28 cellular contexts compared by ENCODE assay signal in the genomic region with DNA sequence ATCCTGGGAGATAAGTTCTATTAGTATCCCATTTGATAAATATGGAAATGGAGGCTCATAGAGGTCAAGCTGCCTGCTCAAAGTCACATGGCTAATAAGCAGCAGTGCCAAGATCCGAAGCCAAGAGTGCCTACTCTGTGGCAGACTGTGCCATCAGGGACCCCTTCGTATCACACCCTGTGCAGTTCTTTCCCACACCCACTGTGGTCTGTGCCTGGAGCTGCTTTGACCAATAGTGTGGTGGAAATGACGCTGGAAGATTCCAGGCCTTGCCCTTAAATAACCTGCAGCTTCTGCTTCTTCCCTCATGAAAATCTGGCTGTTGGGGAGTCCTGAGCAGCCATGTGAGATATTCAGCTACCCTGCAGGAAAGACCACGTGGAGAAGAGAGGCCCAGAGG. TPM values are rescaled to one million over a fixed set of nuclear protein-coding genes. Genes with fewer than 3 reads are reported as not detected.
A peak's percentile ranks its signal among the peaks of the same experiment; 100 is the strongest.
DNase-seq lines count a peak whose midpoint lies in the region; ATAC-seq and TF ChIP-seq lines count a peak whose summit lies in the region.
"Had no signal": no experiment of that assay in that cellular context is flagged by ENCODE, and none has a peak within 500 bp of the region (broad histone marks: within the 10 kb centered on the region; RNA-seq: fewer than 3 reads in every experiment).

No MANE protein-coding gene starts in this region.

- CTCF ChIA-PET in mammary epithelial cell (lab: Charles Lee; ENCODE audit: low non-redundant PET) = no interaction called here
- CTCF ChIA-PET in CD8-positive, alpha-beta memory T cell (lab: Charles Lee) = no interaction called here

- H3K79me2 ChIP-seq in OCI-LY1 (ENCODE audit: insufficient read depth, low read length) (0 out of 2 replicates have a peak, but pooled peaks cover 3% of the 10 kb centered on the region), mammary epithelial cell (ENCODE audit: insufficient read depth, low read length) (peaks cover 62% of the 10 kb centered on the region)

- BruUV-seq in mammary epithelial cell (replicated peaks; lab: Mats Ljungman, UMichigan) = no TSS peak

- H3K4me1 ChIP-seq in OCI-LY1 (ENCODE audit: insufficient read depth, low read length, severe bottlenecking) (peaks cover 21% of the 10 kb centered on the region), mammary epithelial cell (ENCODE audit: insufficient read depth, low read length) (peaks cover 41% of the 10 kb centered on the region)
- no peaks in the 10 kb centered on the region for H3K4me1 ChIP-seq in CD8-positive, alpha-beta memory T cell (ENCODE audit: insufficient read depth, low read length)
- H3K4me1 ChIP-seq: tibial artery had no signal

- in situ Hi-C loops in mammary epithelial cell (cut with MboI; ENCODE audit: low sequenced_read_pairs in 2 of 2) (no loop called here), brain microvascular endothelial cell (cut with HindIII; ENCODE audit: low pct_ligation_motif_present, low sequenced_read_pairs) (no loop called here)

- WGBS in mammary epithelial cell (ENCODE audit: low coverage, missing lambda C conversion rate) = 92% methylated on average over 4 of the region's 4 CpGs

- H3K9ac ChIP-seq in OCI-LY1 (ENCODE audit: low read length) (no peak overlapping the region), mammary epithelial cell (ENCODE audit: insufficient read depth, low read length) (no peak overlapping the region)

- H3K27me3 ChIP-seq in OCI-LY1 (ENCODE audit: insufficient read depth, low read length) (no peaks in the 10 kb centered on the region), mammary epithelial cell (ENCODE audit: insufficient read depth, low read length) (no peaks in the 10 kb centered on the region), brain microvascular endothelial cell (replicated peaks) (no peaks in the 10 kb centered on the region)
- no peaks in the 10 kb centered on the region for H3K27me3 ChIP-seq in CD8-positive, alpha-beta memory T cell (ENCODE audit: insufficient read depth, low read length, poor library complexity, severe bottlenecking)
- H3K27me3 ChIP-seq: colonic mucosa, MG63, SJSA1, tibial artery had no signal

- no peak overlapping the region for H3K4me3 Mint-ChIP-seq in immature natural killer cell
- no peak overlapping the region for H3K4me3 Mint-ChIP-seq in CD8-positive, alpha-beta memory T cell
- H3K4me3 Mint-ChIP-seq: activated CD8-positive, alpha-beta T cell treated with anti-CD3 and anti-CD28 coated beads for 36 hours; CD14-positive monocyte; stimulated activated naive CD8-positive, alpha-beta T cell treated with anti-CD3 and anti-CD28 coated beads, Interleukin-15, Interleukin-2, amounts not matched to agents 100 ng/mL and 50 ng/mL, for 24 hours had no signal

- TF ChIP-seq CTCF in OCI-LY1 (IDR thresholded peaks at IDR 0.05; ENCODE audit: low read length) (no peak), mammary epithelial cell (conservative IDR thresholded peaks at IDR 0.05 in 1 of 2, IDR thresholded peaks at IDR 0.05 in 1 of 2; ENCODE audit: extremely low read depth in 1 of 2, insufficient read depth in 1 of 2, low read depth in 1 of 2, low read length in 2 of 2) (no peak), brain microvascular endothelial cell (IDR thresholded peaks at IDR 0.05; ENCODE audit: low read depth, low read length, missing control alignments) (no peak)

- POLR2A ChIA-PET in CD8-positive, alpha-beta memory T cell (lab: Charles Lee) = no interaction called here

- H3K9me3 ChIP-seq in OCI-LY1 (ENCODE audit: low read length) (no peaks in the 10 kb centered on the region), mammary epithelial cell (replicated peaks; ENCODE audit: insufficient read depth, low read length) (no peaks in the 10 kb centered on the region)
- H3K9me3 ChIP-seq in CD8-positive, alpha-beta memory T cell (ENCODE audit: low read length) = no peaks in the 10 kb centered on the region
- H3K9me3 ChIP-seq: colonic mucosa, MG63, SJSA1, tibial artery had no signal

- H3K9me3 Mint-ChIP-seq in immature natural killer cell = no peaks in the 10 kb centered on the region
- no peaks in the 10 kb centered on the region for H3K9me3 Mint-ChIP-seq in CD8-positive, alpha-beta memory T cell
- H3K9me3 Mint-ChIP-seq: activated CD8-positive, alpha-beta T cell treated with anti-CD3 and anti-CD28 coated beads for 36 hours; stimulated activated naive CD8-positive, alpha-beta T cell treated with anti-CD3 and anti-CD28 coated beads, Interleukin-15, Interleukin-2, amounts not matched to agents 100 ng/mL and 50 ng/mL, for 24 hours had no signal

- peaks cover 0 to 2% (median 0%) of the 10 kb centered on the region in 3 donors for H3K27me3 Mint-ChIP-seq in immature natural killer cell (ENCODE audit: low read depth in 3 of 3)
- peaks cover 0 to 1% of the 10 kb centered on the region in 2 donors for H3K27me3 Mint-ChIP-seq in CD8-positive, alpha-beta memory T cell
- H3K27me3 Mint-ChIP-seq: activated CD8-positive, alpha-beta T cell treated with anti-CD3 and anti-CD28 coated beads for 36 hours; stimulated activated naive CD8-positive, alpha-beta T cell treated with anti-CD3 and anti-CD28 coated beads, Interleukin-15, Interleukin-2, amounts not matched to agents 100 ng/mL and 50 ng/mL, for 24 hours had no signal

- no peak for DNase-seq in mammary epithelial cell
- DNase-seq in left ventricle myocardium superior = no peak
- DNase-seq in renal cortical epithelial cell (ENCODE audit: low read depth) = peak; percentile 43
- no peak for DNase-seq in immature natural killer cell
- no peak for DNase-seq in DMS 273 (lab: John Stamatoyannopoulos, UW; ENCODE audit: unreplicated experiment)
- DNase-seq in CD8-positive, alpha-beta memory T cell = no peak
- no peak for DNase-seq in brain microvascular endothelial cell
- DNase-seq: activated CD4-positive, alpha-beta T cell treated with anti-CD3 and anti-CD28 coated beads for 1 hour; activated CD8-positive, alpha-beta T cell treated with anti-CD3 and anti-CD28 coated beads for 36 hours; activated gamma-delta T cell; activated T-cell treated with anti-CD3 and anti-CD28 coated beads for 4 hours; colonic mucosa; effector memory CD4-positive, alpha-beta T cell; EL; kidney; MG63; NCI-H1436 treated with DMSO at 0.1 percent for 48 hours; NCI-H2107; NCI-H446 treated with DMSO at 0.1 percent for 48 hours; retina; stimulated activated CD4-positive, alpha-beta T cell treated with anti-CD3 and anti-CD28 coated beads, Interleukin-4, amount 100 ng/mL, for 4 hours; T-helper 1 cell; tibial artery had no signal

- H3K4me3 ChIP-seq in OCI-LY1 (ENCODE audit: low read depth, low read length, poor library complexity, severe bottlenecking) (no peak overlapping the region), mammary epithelial cell (replicated peaks in 1 of 3; ENCODE audit: insufficient read depth in 1 of 3, low read depth in 2 of 3, low read length in 3 of 3) (no peak overlapping the region), brain microvascular endothelial cell (ENCODE audit: low read depth, low read length) (no peak overlapping the region)
- no peak overlapping the region for H3K4me3 ChIP-seq in CD8-positive, alpha-beta memory T cell (ENCODE audit: low read length)
- H3K4me3 ChIP-seq: colonic mucosa, MG63, SJSA1, tibial artery had no signal

- no peaks in the 10 kb centered on the region; the same call in 1 of the 2 replicates for H3F3A ChIP-seq in OCI-LY1 (ENCODE audit: insufficient read depth, low read length)

- peaks cover 1 to 10% of the 10 kb centered on the region in 2 donors for H3K4me1 Mint-ChIP-seq in immature natural killer cell
- H3K4me1 Mint-ChIP-seq in CD8-positive, alpha-beta memory T cell = peaks cover 9 to 18% (median 16%) of the 10 kb centered on the region in 3 donors
- H3K4me1 Mint-ChIP-seq: CD14-positive monocyte had no signal

- H2AFZ ChIP-seq in OCI-LY1 (ENCODE audit: low read length) (no peak overlapping the region), mammary epithelial cell (ENCODE audit: low read depth, low read length) (no peak overlapping the region)

- intact Hi-C loops in mammary epithelial cell (cut with micrococcal nuclease) = loop anchor here (10.0 kb wide), 1 partner anchor 170 kb away; a partner anchor contains a TSS
- intact Hi-C loops in left ventricle myocardium superior (cut with micrococcal nuclease) = no loop called here

- peak; percentile 35 for ATAC-seq in left ventricle myocardium superior
- ATAC-seq: activated CD8-positive, alpha-beta T cell treated with anti-CD3 and anti-CD28 coated beads for 36 hours; Panc1 had no signal

- no peaks in the 10 kb centered on the region; the same call in 1 of the 2 replicates for H3K36me3 ChIP-seq in OCI-LY1 (ENCODE audit: insufficient read depth, low read length)
- H3K36me3 ChIP-seq in mammary epithelial cell (ENCODE audit: insufficient read depth, low read length) = no peaks in the 10 kb centered on the region
- no peaks in the 10 kb centered on the region for H3K36me3 ChIP-seq in CD8-positive, alpha-beta memory T cell (ENCODE audit: insufficient read depth, low read length)
- H3K36me3 ChIP-seq in brain microvascular endothelial cell (replicated peaks) = no peaks in the 10 kb centered on the region
- H3K36me3 ChIP-seq: colonic mucosa, tibial artery had no signal

- H3K4me2 ChIP-seq in OCI-LY1 (ENCODE audit: low read length) (no peak overlapping the region), mammary epithelial cell (ENCODE audit: insufficient read depth, low read depth, low read length) (no peak overlapping the region)

- dilution Hi-C loops in mammary epithelial cell (cut with HindIII; ENCODE audit: low sequenced_read_pairs) = no loop called here

- no peaks in the 10 kb centered on the region for H4K20me1 ChIP-seq in OCI-LY1 (ENCODE audit: insufficient read depth, low read length)
- H4K20me1 ChIP-seq in mammary epithelial cell (ENCODE audit: insufficient read depth, low read length) = no peaks in the 10 kb centered on the region

- H3K27ac ChIP-seq in OCI-LY1 (ENCODE audit: low read depth, low read length, poor library complexity, severe bottlenecking) = peak overlapping the region; percentile 0
- H3K27ac ChIP-seq in mammary epithelial cell (ENCODE audit: insufficient read depth, low read depth, low read length) = peak overlapping the region; percentile 11
- no peak overlapping the region for H3K27ac ChIP-seq in CD8-positive, alpha-beta memory T cell (ENCODE audit: low read depth, low read length)
- H3K27ac ChIP-seq in brain microvascular endothelial cell = no peak overlapping the region
- H3K27ac ChIP-seq: colonic mucosa, SJSA1, tibial artery had no signal

- no peak overlapping the region for H3K27ac Mint-ChIP-seq in immature natural killer cell
- H3K27ac Mint-ChIP-seq in CD8-positive, alpha-beta memory T cell = no peak overlapping the region
- H3K27ac Mint-ChIP-seq: activated CD8-positive, alpha-beta T cell treated with anti-CD3 and anti-CD28 coated beads for 36 hours; stimulated activated naive CD8-positive, alpha-beta T cell treated with anti-CD3 and anti-CD28 coated beads, Interleukin-15, Interleukin-2, amounts not matched to agents 100 ng/mL and 50 ng/mL, for 24 hours had no signal

- H3K36me3 Mint-ChIP-seq in immature natural killer cell = no peaks in the 10 kb centered on the region
- peaks cover 0 to 6% (median 2%) of the 10 kb centered on the region in 3 donors for H3K36me3 Mint-ChIP-seq in CD8-positive, alpha-beta memory T cell

- no peaks in the 10 kb centered on the region for H3K9me2 ChIP-seq in OCI-LY1 (ENCODE audit: low read depth, low read length)

RNA-seq across cellular contexts. Expression of a gene that starts 10.1 kb away (rescaled TPM):
- 10 to 100 TPM; 13.7 to 17.4 TPM for total RNA-seq in mammary epithelial cell
- 20.3 TPM for polyA plus RNA-seq in mammary epithelial cell
- 22.0 TPM for polyA minus RNA-seq in mammary epithelial cell
- total RNA-seq in left ventricle myocardium superior = 26.9 TPM
- 8.7 and 14.5 TPM in 2 replicates for total RNA-seq in renal cortical epithelial cell
- polyA plus RNA-seq in immature natural killer cell = 10 to 100 TPM in 1 of 3 donors, 1 to 10 TPM in 1, not detected in 1; 3.3 to 18.4 TPM
- 10 to 100 TPM; 14.2 to 17.5 TPM for total RNA-seq in CD8-positive, alpha-beta memory T cell
- polyA plus RNA-seq in CD8-positive, alpha-beta memory T cell = 18.1 TPM

RNA-seq across cellular contexts. Expression of a gene that starts 27.5 kb away (rescaled TPM):
- not detected for total RNA-seq in mammary epithelial cell
- polyA plus RNA-seq in mammary epithelial cell = 0.02 TPM
- polyA minus RNA-seq in mammary epithelial cell = not detected
- 4.8 TPM for total RNA-seq in left ventricle myocardium superior
- total RNA-seq in renal cortical epithelial cell = under 0.01 TPM in 1 of 2 replicates, not detected in the other
- not detected for polyA plus RNA-seq in immature natural killer cell
- not detected for total RNA-seq in CD8-positive, alpha-beta memory T cell
- polyA plus RNA-seq in CD8-positive, alpha-beta memory T cell = not detected
- total RNA-seq: activated CD8-positive, alpha-beta T cell treated with anti-CD3 and anti-CD28 coated beads for 36 hours; SJSA1 had no signal
- polyA plus RNA-seq: CD14-positive monocyte had no signal

Comparison
In these comparisons a context has a peak if more than half of its experiments do, and no peak if none do; other contexts are left out.
1. H3K27ac ChIP-seq: peak in OCI-LY1 (single experiment) and mammary epithelial cell (single experiment); none in CD8-positive, alpha-beta memory T cell (single experiment) and brain microvascular endothelial cell (single experiment).